Comparison of ENCODE assay signal across 8 cellular contexts in genomic region chr14:68686212-68686478, GRCh38.
DNase-seq lines count a peak whose midpoint lies in the region; ATAC-seq and TF ChIP-seq lines count a peak whose summit lies in the region.

No MANE protein-coding gene starts in this region.

- no peaks in the 10 kb centered on the region for H3K9me3 Mint-ChIP-seq in activated naive CD4-positive, alpha-beta T cell treated with anti-CD3 and anti-CD28 coated beads, Interleukin-2, amount 10 ng/mL, durations not matched to agents 7 days and 5 days
- H3K9me3 Mint-ChIP-seq in activated T-helper 2 cell treated with anti-CD3 and anti-CD28 coated beads, Interferon-gamma antibody, Interleukin-2, Interleukin-4, amounts not matched to agents 10 μg/mL and 5 μg/mL and 100 μg/mL, durations not matched to agents 14 hours and 24 hours and 36 hours = no peaks in the 10 kb centered on the region
- no peaks in the 10 kb centered on the region for H3K9me3 Mint-ChIP-seq in mesothelial cell of epicardium

- H3K4me1 Mint-ChIP-seq in activated naive CD4-positive, alpha-beta T cell treated with anti-CD3 and anti-CD28 coated beads, Interleukin-2, amount 10 ng/mL, durations not matched to agents 7 days and 5 days = peaks cover 57% of the 10 kb centered on the region
- H3K4me1 Mint-ChIP-seq in activated T-helper 2 cell treated with anti-CD3 and anti-CD28 coated beads, Interferon-gamma antibody, Interleukin-2, Interleukin-4, amounts not matched to agents 10 μg/mL and 5 μg/mL and 100 μg/mL, durations not matched to agents 14 hours and 24 hours and 36 hours (ENCODE audit: low read depth) = peaks cover 40% of the 10 kb centered on the region
- H3K4me1 Mint-ChIP-seq in mesothelial cell of epicardium = peaks cover 91% of the 10 kb centered on the region

- H3K4me3 Mint-ChIP-seq in activated naive CD4-positive, alpha-beta T cell treated with anti-CD3 and anti-CD28 coated beads, Interleukin-2, amount 10 ng/mL, durations not matched to agents 7 days and 5 days = no peak overlapping the region
- H3K4me3 Mint-ChIP-seq in activated T-helper 2 cell treated with anti-CD3 and anti-CD28 coated beads, Interferon-gamma antibody, Interleukin-2, Interleukin-4, amounts not matched to agents 10 μg/mL and 5 μg/mL and 100 μg/mL, durations not matched to agents 14 hours and 24 hours and 36 hours (ENCODE audit: low read depth) = no peak overlapping the region
- H3K4me3 Mint-ChIP-seq in mesothelial cell of epicardium = no peak overlapping the region

- no peak for TF ChIP-seq EP300 in upper lobe of left lung (IDR thresholded peaks at IDR 0.05)

- peaks cover 25% of the 10 kb centered on the region for H3K27me3 Mint-ChIP-seq in activated naive CD4-positive, alpha-beta T cell treated with anti-CD3 and anti-CD28 coated beads, Interleukin-2, amount 10 ng/mL, durations not matched to agents 7 days and 5 days
- no peaks in the 10 kb centered on the region for H3K27me3 Mint-ChIP-seq in activated T-helper 2 cell treated with anti-CD3 and anti-CD28 coated beads, Interferon-gamma antibody, Interleukin-2, Interleukin-4, amounts not matched to agents 10 μg/mL and 5 μg/mL and 100 μg/mL, durations not matched to agents 14 hours and 24 hours and 36 hours (ENCODE audit: low read depth)
- H3K27me3 Mint-ChIP-seq in mesothelial cell of epicardium (ENCODE audit: low read depth) = no peaks in the 10 kb centered on the region

- H3K36me3 Mint-ChIP-seq in activated naive CD4-positive, alpha-beta T cell treated with anti-CD3 and anti-CD28 coated beads, Interleukin-2, amount 10 ng/mL, durations not matched to agents 7 days and 5 days = no peaks in the 10 kb centered on the region
- no peaks in the 10 kb centered on the region for H3K36me3 Mint-ChIP-seq in activated T-helper 2 cell treated with anti-CD3 and anti-CD28 coated beads, Interferon-gamma antibody, Interleukin-2, Interleukin-4, amounts not matched to agents 10 μg/mL and 5 μg/mL and 100 μg/mL, durations not matched to agents 14 hours and 24 hours and 36 hours (ENCODE audit: low read depth)
- H3K36me3 Mint-ChIP-seq in mesothelial cell of epicardium = no peaks in the 10 kb centered on the region

- ATAC-seq in upper lobe of left lung (ENCODE audit: low FRiP score in 2 of 2) (no peak), HG03196 (IDR thresholded peaks at IDR 0.05; ENCODE audit: unreplicated experiment) (no peak), GM21360 (IDR thresholded peaks at IDR 0.05; ENCODE audit: unreplicated experiment) (no peak)

- 90 to 100% methylated on average over 1 of the region's 1 CpG for WGBS in upper lobe of left lung, 2 donors

- no peaks in the 10 kb centered on the region for H3K9me3 ChIP-seq in upper lobe of left lung

- peak overlapping the region in 3 of 4 donors; percentile 46 to 63 (median 59) for H3K27ac ChIP-seq in upper lobe of left lung

- no peak for TF ChIP-seq POLR2A in upper lobe of left lung (IDR thresholded peaks at IDR 0.05)

- no peak for DNase-seq in activated naive CD4-positive, alpha-beta T cell treated with anti-CD3 and anti-CD28 coated beads, Interleukin-2, amount 10 ng/mL, durations not matched to agents 7 days and 5 days
- no peak for DNase-seq in activated naive CD4-positive, alpha-beta T cell (lab: John Stamatoyannopoulos, UW)
- no peak for DNase-seq in activated T-helper 2 cell treated with anti-CD3 and anti-CD28 coated beads, Interferon-gamma antibody, Interleukin-2, Interleukin-4, amounts not matched to agents 10 μg/mL and 5 μg/mL and 100 μg/mL, durations not matched to agents 14 hours and 24 hours and 36 hours (ENCODE audit: low spot score)
- DNase-seq in mesothelial cell of epicardium (ENCODE audit: low spot score in 2 of 2, unreplicated experiment in 2 of 2) (no peak), upper lobe of left lung (no peak), T1000 (lab: John Stamatoyannopoulos, UW) (no peak)

- intact Hi-C loops in activated T-helper 2 cell treated with anti-CD3 and anti-CD28 coated beads, Interferon-gamma antibody, Interleukin-2, Interleukin-4, amounts not matched to agents 10 μg/mL and 5 μg/mL and 100 μg/mL, durations not matched to agents 14 hours and 24 hours and 36 hours (cut with micrococcal nuclease) = no loop called here

- H3K27me3 ChIP-seq in upper lobe of left lung = no peaks in the 10 kb centered on the region

- no peak overlapping the region for H3K4me3 ChIP-seq in upper lobe of left lung

- peak overlapping the region; percentile 95 for H3K27ac Mint-ChIP-seq in activated naive CD4-positive, alpha-beta T cell treated with anti-CD3 and anti-CD28 coated beads, Interleukin-2, amount 10 ng/mL, durations not matched to agents 7 days and 5 days
- peak overlapping the region; percentile 76 for H3K27ac Mint-ChIP-seq in activated T-helper 2 cell treated with anti-CD3 and anti-CD28 coated beads, Interferon-gamma antibody, Interleukin-2, Interleukin-4, amounts not matched to agents 10 μg/mL and 5 μg/mL and 100 μg/mL, durations not matched to agents 14 hours and 24 hours and 36 hours
- peak overlapping the region; percentile 96 for H3K27ac Mint-ChIP-seq in mesothelial cell of epicardium

- TF ChIP-seq CTCF in mesothelial cell of epicardium (IDR thresholded peaks at IDR 0.05; ENCODE audit: unreplicated experiment) (no peak), upper lobe of left lung (IDR thresholded peaks at IDR 0.05) (no peak)

- H3K36me3 ChIP-seq in upper lobe of left lung = no peaks in the 10 kb centered on the region

- CTCF ChIA-PET in activated naive CD4-positive, alpha-beta T cell treated with anti-CD3 and anti-CD28 coated beads, Interleukin-2, amount 10 ng/mL, durations not matched to agents 7 days and 5 days (lab: Charles Lee) = interaction anchor here (0.7 to 1.2 kb wide), 3 partner anchors 94 to 128 kb away, joined by 3 to 4 read pairs (median 4); no protein-coding TSS in a partner anchor

- H3K4me1 ChIP-seq in upper lobe of left lung = peaks cover 32 to 52% (median 46%) of the 10 kb centered on the region in 4 donors
